ENCODE assay signal across 1 cellular context in the genomic region with DNA sequence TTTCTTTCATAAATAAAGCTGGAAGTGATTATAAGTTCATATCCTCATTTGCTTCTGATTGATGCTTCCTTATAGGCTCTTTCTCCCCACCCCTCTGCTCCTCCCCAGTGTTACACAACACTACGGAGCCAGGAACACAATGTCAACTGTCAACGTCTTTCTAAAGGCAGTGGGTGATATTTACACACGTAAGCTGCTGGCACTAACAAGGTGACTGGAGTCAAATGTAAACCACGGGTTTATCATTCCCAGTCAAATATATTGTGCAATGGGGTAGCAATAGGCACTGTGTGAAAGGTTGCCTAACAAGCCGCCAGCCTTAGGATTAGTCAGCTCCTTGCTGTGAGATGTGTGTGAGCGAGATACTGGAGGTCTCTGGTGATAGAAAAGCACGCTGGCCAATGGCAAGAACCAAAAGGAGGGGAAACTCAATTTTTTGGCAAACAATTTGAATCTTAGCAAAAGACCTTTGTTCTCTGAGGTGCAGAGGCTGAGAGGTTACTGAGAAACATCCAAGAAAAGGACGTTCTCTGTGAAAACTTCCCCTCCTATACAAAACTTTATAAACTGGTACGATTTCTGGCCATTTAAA.
TF ChIP-seq lines count a peak whose summit lies in the region.

No MANE protein-coding gene starts in this region.

TF ChIP-seq in A549, 52 proteins besides CTCF, POLR2A, EP300 and RAD21:
- TF ChIP-seq BCL3 (IDR thresholded peaks at IDR 0.05) (peak; percentile 92; the same call in 2 of the 3 replicates), FOXS1 (CRISPR knock-in tag; IDR thresholded peaks at IDR 0.05) (no peak), GATA3 (IDR thresholded peaks at IDR 0.05; ENCODE audit: borderline replicate concordance) (peak; percentile 91), JUNB (IDR thresholded peaks at IDR 0.05) (peak; percentile 84), KDM1A (IDR thresholded peaks at IDR 0.05; ENCODE audit: low read depth) (no peak), ZNF302 (CRISPR knock-in tag; IDR thresholded peaks at IDR 0.05) (no peak), HOXB13 (CRISPR knock-in tag; IDR thresholded peaks at IDR 0.05; ENCODE audit: low read depth) (no peak), CEBPB (IDR thresholded peaks at IDR 0.05) (peak; percentile 100), HDAC2 (IDR thresholded peaks at IDR 0.05) (no peak), RNF2 (IDR thresholded peaks at IDR 0.05; ENCODE audit: borderline replicate concordance, low read depth) (no peak), RARB (CRISPR knock-in tag; IDR thresholded peaks at IDR 0.05) (peak; percentile 53; the same call in 1 of the 2 replicates), CHD2 (IDR thresholded peaks at IDR 0.05; ENCODE audit: low read length, partially characterized antibody) (no peak), JUN (IDR thresholded peaks at IDR 0.05) (peak; percentile 96 to 97), CBX8 (IDR thresholded peaks at IDR 0.05) (no peak), RFX5 (IDR thresholded peaks at IDR 0.05) (no peak), HES2 (IDR thresholded peaks at IDR 0.05) (peak; percentile 99), NFE2L2 (conservative IDR thresholded peaks at IDR 0.05; ENCODE audit: low read length) (no peak), PHF8 (IDR thresholded peaks at IDR 0.05; ENCODE audit: borderline replicate concordance, low read depth) (no peak), PBX3 (IDR thresholded peaks at IDR 0.05) (peak; percentile 78), FOSL2 (IDR thresholded peaks at IDR 0.05) (peak; percentile 63; the same call in 1 of the 2 replicates), FOSL2 (CRISPR knock-in tag; IDR thresholded peaks at IDR 0.05) (peak; percentile 93), MAFK (IDR thresholded peaks at IDR 0.05; ENCODE audit: partially characterized antibody) (no peak), ZC3H11A (IDR thresholded peaks at IDR 0.05) (no peak), HMGXB4 (CRISPR knock-in tag; IDR thresholded peaks at IDR 0.05; ENCODE audit: borderline replicate concordance) (no peak), TFCP2L1 (CRISPR knock-in tag; IDR thresholded peaks at IDR 0.05) (no peak), TP53 (CRISPR knock-in tag; IDR thresholded peaks at IDR 0.05) (no peak), MAX (IDR thresholded peaks at IDR 0.05) (peak; percentile 88), SMC3 (IDR thresholded peaks at IDR 0.05) (peak; percentile 56), CBX2 (IDR thresholded peaks at IDR 0.05; ENCODE audit: borderline replicate concordance, low read depth) (no peak), EHMT2 (IDR thresholded peaks at IDR 0.05; ENCODE audit: low read depth) (no peak), ELK1 (IDR thresholded peaks at IDR 0.05; ENCODE audit: low read depth, low read length) (no peak), MYC (IDR thresholded peaks at IDR 0.05; ENCODE audit: borderline replicate concordance, low read length) (no peak), EHF (CRISPR knock-in tag; IDR thresholded peaks at IDR 0.05) (no peak), ESRRA (IDR thresholded peaks at IDR 0.05; ENCODE audit: borderline replicate concordance, low read length) (peak; percentile 95), KDM5A (IDR thresholded peaks at IDR 0.05) (no peak)
- TF ChIP-seq, protein P1, sequence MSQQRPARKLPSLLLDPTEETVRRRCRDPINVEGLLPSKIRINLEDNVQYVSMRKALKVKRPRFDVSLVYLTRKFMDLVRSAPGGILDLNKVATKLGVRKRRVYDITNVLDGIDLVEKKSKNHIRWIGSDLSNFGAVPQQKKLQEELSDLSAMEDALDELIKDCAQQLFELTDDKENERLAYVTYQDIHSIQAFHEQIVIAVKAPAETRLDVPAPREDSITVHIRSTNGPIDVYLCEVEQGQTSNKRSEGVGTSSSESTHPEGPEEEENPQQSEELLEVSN (IDR thresholded peaks at IDR 0.05; ENCODE audit: borderline replicate concordance, low read depth): no peak
- TF ChIP-seq, protein P2, sequence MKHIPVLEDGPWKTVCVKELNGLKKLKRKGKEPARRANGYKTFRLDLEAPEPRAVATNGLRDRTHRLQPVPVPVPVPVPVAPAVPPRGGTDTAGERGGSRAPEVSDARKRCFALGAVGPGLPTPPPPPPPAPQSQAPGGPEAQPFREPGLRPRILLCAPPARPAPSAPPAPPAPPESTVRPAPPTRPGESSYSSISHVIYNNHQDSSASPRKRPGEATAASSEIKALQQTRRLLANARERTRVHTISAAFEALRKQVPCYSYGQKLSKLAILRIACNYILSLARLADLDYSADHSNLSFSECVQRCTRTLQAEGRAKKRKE (CRISPR knock-in tag; IDR thresholded peaks at IDR 0.05; ENCODE audit: low read depth): no peak
TF ChIP-seq in A549: peak in this region for 12.
